Comparison of ENCODE assay signal across 38 cellular contexts in the genomic region with DNA sequence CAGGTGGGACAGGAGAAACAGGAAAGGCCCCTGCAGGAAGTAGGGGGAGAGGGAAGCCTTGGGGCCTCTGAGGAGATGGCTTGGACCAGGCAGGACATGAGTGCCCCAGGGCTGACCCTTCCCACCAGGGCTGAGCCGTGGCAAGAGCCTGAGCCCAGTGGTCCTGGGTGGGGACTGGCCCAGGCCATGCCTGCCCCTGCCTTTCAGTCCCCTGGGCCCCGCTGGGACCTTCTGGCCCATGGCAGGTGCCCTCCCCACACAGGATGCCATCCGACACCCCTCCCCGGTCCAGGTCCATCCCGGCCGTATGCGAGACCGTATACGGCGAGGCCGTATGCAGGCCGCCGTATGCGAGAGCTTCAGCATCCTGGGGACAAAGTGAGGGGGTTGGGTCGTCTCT. TPM values are rescaled to one million over a fixed set of nuclear protein-coding genes. Genes with fewer than 3 reads are reported as not detected.
"Had no signal": no experiment of that assay in that cellular context is flagged by ENCODE, and none has a peak within 500 bp of the region (broad histone marks: within the 10 kb centered on the region; RNA-seq: fewer than 3 reads in every experiment).

No MANE protein-coding gene starts in this region.

- H3K9me3 Mint-ChIP-seq: dendritic cell treated with granulocyte-macrophage colony-stimulating factor and Interleukin-4, amounts not matched to agents 40 ng/mL and 50 ng/mL, for 4 days; immature natural killer cell; naive thymus-derived CD4-positive, alpha-beta T cell; nephron; neural progenitor cell; stimulated activated effector memory CD8-positive, alpha-beta T cell treated with anti-CD3 and anti-CD28 coated beads, Interleukin-12 subunit alpha, Interleukin-12 subunit beta, amount 100 ng/mL, for 72 hours; type B pancreatic cell had no signal

- H3K4me2 ChIP-seq: neural progenitor cell had no signal

- FAIRE-seq: endometrium, keratinocyte had no signal

- H3K4me3 Mint-ChIP-seq: dendritic cell treated with granulocyte-macrophage colony-stimulating factor and Interleukin-4, amounts not matched to agents 40 ng/mL and 50 ng/mL, for 4 days; immature natural killer cell; naive thymus-derived CD4-positive, alpha-beta T cell; nephron; neural progenitor cell; stimulated activated effector memory CD8-positive, alpha-beta T cell treated with anti-CD3 and anti-CD28 coated beads, Interleukin-12 subunit alpha, Interleukin-12 subunit beta, amount 100 ng/mL, for 72 hours; type B pancreatic cell had no signal

- H3K27ac ChIP-seq: colonic mucosa, esophagus squamous epithelium, heart right ventricle, neural progenitor cell, ovary, psoas muscle, sigmoid colon, testis, tibial artery had no signal

- H2AFZ ChIP-seq: neural progenitor cell had no signal

- DNase-seq: colonic mucosa; effector memory CD4-positive, alpha-beta T cell; erythroblast; esophagus squamous epithelium; foreskin melanocyte; glutamatergic neuron; heart right ventricle; hippocampal formation; immature natural killer cell; mesenchymal stem cell; midbrain; naive thymus-derived CD4-positive, alpha-beta T cell; nucleus accumbens; ovary; posterior cingulate gyrus; psoas muscle; sigmoid colon; stimulated activated CD4-positive, alpha-beta T cell treated with anti-CD3 and anti-CD28 coated beads, Interleukin-2, amount 100 ng/mL, for 24 hours; stimulated activated CD4-positive, alpha-beta T cell treated with anti-CD3 and anti-CD28 coated beads, Interleukin-4, amount 100 ng/mL, for 24 hours; stimulated activated naive CD4-positive, alpha-beta T cell treated with Interleukin-2 at 50 U/mL for 16 hours; substantia nigra; testis; tibial artery had no signal

- H3K4me3 ChIP-seq: colonic mucosa, esophagus squamous epithelium, heart right ventricle, neural progenitor cell, ovary, psoas muscle, sigmoid colon, testis, tibial artery had no signal

- H3K9me3 ChIP-seq: colonic mucosa, esophagus squamous epithelium, heart right ventricle, ovary, psoas muscle, sigmoid colon, testis, tibial artery had no signal

- H3K36me3 Mint-ChIP-seq: immature natural killer cell; naive thymus-derived CD4-positive, alpha-beta T cell; neural progenitor cell; type B pancreatic cell had no signal

- H3K36me3 ChIP-seq: colonic mucosa, esophagus squamous epithelium, heart right ventricle, neural progenitor cell, ovary, sigmoid colon, tibial artery had no signal

- H3K27ac Mint-ChIP-seq: dendritic cell treated with granulocyte-macrophage colony-stimulating factor and Interleukin-4, amounts not matched to agents 40 ng/mL and 50 ng/mL, for 4 days; immature natural killer cell; naive thymus-derived CD4-positive, alpha-beta T cell; stimulated activated effector memory CD8-positive, alpha-beta T cell treated with anti-CD3 and anti-CD28 coated beads, Interleukin-12 subunit alpha, Interleukin-12 subunit beta, amount 100 ng/mL, for 72 hours; type B pancreatic cell had no signal

- H3K9ac ChIP-seq: neural progenitor cell had no signal

- ATAC-seq: heart right ventricle; left lobe of liver; naive thymus-derived CD4-positive, alpha-beta T cell; psoas muscle; right cardiac atrium; stimulated activated effector memory CD8-positive, alpha-beta T cell treated with anti-CD3 and anti-CD28 coated beads, Interleukin-12 subunit alpha, Interleukin-12 subunit beta, amount 100 ng/mL, for 72 hours had no signal

- H3K27me3 ChIP-seq: colonic mucosa, neural progenitor cell, ovary, testis had no signal

RNA-seq across cellular contexts. Expression of a gene that starts 2.0 kb away (rescaled TPM):
- total RNA-seq: colonic mucosa; esophagus squamous epithelium; heart right ventricle; left lobe of liver; lower leg skin; lung microvascular endothelial cell; mucosa of gallbladder; naive thymus-derived CD4-positive, alpha-beta T cell; ovary; psoas muscle; renal cortical epithelial cell; right cardiac atrium; sigmoid colon; skeletal muscle tissue; testis; urinary bladder had no signal
- polyA plus RNA-seq: heart right ventricle; immature natural killer cell; keratinocyte; naive thymus-derived CD4-positive, alpha-beta T cell; ovary; psoas muscle; right cardiac atrium; sigmoid colon; urinary bladder had no signal
